Comparison of ENCODE assay signal across 8 cellular contexts in the genomic region with DNA sequence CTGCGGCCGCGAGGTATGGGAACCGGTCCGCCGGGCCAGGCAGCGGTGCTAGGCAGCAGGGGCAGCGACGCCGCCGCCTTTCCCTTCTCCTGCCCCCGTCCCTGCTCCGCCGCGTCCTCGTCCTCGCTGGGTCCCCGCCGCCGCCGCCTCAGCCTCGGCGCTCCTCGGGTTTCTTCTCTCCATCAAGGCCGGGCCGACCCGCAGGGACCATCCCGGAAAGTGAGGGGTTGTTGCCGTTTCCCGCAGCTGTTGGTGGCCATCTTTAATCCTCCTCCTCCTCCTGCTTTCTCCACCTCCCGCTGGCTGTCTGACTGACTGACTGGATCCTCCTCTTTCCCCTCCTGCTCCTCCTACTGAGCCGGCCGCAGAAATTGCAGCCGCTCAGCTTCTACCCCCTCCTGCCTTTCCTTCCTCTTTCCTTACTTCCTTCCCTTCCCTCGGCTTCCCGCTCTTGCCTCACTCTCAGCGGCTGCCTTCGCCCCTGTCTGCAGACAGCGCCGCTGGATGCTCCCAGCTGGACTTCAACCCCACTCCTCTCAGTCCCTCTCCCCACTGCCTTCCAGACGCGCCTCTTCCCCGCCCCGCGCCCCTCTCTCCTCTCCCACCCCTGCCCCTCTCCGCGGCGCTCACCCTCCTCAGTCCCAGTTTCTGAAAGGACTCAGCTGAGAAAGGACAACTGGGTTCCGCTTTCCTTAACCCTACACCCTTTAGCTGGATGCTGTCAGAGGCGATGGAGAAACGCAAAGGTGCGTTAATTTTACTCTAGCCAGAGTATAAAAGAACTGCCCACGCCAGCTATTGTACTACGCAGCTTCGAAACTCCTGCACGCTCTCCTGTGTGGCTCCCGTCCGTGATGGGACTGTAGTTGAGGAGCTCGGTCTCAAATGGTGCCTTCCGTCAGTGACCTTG. TPM values are rescaled to one million over a fixed set of nuclear protein-coding genes. Genes with fewer than 3 reads are reported as not detected.
DNase-seq lines count a peak whose midpoint lies in the region; ATAC-seq and TF ChIP-seq lines count a peak whose summit lies in the region.

A gene with protein sequence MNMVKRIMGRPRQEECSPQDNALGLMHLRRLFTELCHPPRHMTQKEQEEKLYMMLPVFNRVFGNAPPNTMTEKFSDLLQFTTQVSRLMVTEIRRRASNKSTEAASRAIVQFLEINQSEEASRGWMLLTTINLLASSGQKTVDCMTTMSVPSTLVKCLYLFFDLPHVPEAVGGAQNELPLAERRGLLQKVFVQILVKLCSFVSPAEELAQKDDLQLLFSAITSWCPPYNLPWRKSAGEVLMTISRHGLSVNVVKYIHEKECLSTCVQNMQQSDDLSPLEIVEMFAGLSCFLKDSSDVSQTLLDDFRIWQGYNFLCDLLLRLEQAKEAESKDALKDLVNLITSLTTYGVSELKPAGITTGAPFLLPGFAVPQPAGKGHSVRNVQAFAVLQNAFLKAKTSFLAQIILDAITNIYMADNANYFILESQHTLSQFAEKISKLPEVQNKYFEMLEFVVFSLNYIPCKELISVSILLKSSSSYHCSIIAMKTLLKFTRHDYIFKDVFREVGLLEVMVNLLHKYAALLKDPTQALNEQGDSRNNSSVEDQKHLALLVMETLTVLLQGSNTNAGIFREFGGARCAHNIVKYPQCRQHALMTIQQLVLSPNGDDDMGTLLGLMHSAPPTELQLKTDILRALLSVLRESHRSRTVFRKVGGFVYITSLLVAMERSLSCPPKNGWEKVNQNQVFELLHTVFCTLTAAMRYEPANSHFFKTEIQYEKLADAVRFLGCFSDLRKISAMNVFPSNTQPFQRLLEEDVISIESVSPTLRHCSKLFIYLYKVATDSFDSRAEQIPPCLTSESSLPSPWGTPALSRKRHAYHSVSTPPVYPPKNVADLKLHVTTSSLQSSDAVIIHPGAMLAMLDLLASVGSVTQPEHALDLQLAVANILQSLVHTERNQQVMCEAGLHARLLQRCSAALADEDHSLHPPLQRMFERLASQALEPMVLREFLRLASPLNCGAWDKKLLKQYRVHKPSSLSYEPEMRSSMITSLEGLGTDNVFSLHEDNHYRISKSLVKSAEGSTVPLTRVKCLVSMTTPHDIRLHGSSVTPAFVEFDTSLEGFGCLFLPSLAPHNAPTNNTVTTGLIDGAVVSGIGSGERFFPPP (N-terminal part only) (minus strand): TSS at position 309 of the 910 bp plus-strand sequence. CDS start 106,099 bp downstream, outside the sequence.

- no peak for TF ChIP-seq RAD21 in neural cell (conservative IDR thresholded peaks at IDR 0.05)

- no peaks in the 10 kb centered on the region for H3K27me3 ChIP-seq in neural cell (ENCODE audit: insufficient read depth, low read depth, low read length)

- DNase-seq in stimulated activated CD4-positive, alpha-beta T cell treated with anti-CD3 and anti-CD28 coated beads, Interleukin-1b, Interleukin-23, amount 100 ng/mL, for 48 hours = peak; percentile 10
- DNase-seq in stimulated activated CD4-positive, alpha-beta T cell treated with anti-CD3 and anti-CD28 coated beads, Interleukin-12 subunit alpha, Interleukin-12 subunit beta, amount 100 ng/mL, for 4 hours = no peak
- DNase-seq in HS-27A (ENCODE audit: low read depth) (peak; percentile 73), NCI-H748 treated with DMSO at 0.1 percent for 48 hours (lab: John Stamatoyannopoulos, UW) (peak; percentile 33), amniotic epithelial cell (ENCODE audit: low read depth) (peak; percentile 93), glutamatergic neuron (peak; percentile 81)

- H3K9me3 ChIP-seq in neural cell (ENCODE audit: low read length) = no peaks in the 10 kb centered on the region

- H3K36me3 ChIP-seq in neural cell (ENCODE audit: insufficient read depth, low read length) = no peaks in the 10 kb centered on the region

- no peak for TF ChIP-seq EP300 in neural cell (conservative IDR thresholded peaks at IDR 0.05; ENCODE audit: poor library complexity, severe bottlenecking)

- H3K9me2 ChIP-seq in neural cell (ENCODE audit: insufficient read depth, low read length) = no peaks in the 10 kb centered on the region

- peak within 1 kb of the TSS; percentile 99 for H3K27ac Mint-ChIP-seq in glutamatergic neuron (ENCODE audit: unreplicated experiment)

- TF ChIP-seq CTCF in glutamatergic neuron (IDR thresholded peaks at IDR 0.05; ENCODE audit: partially characterized antibody, unreplicated experiment) (no peak), neural cell (IDR thresholded peaks at IDR 0.05; ENCODE audit: poor library complexity, severe bottlenecking) (no peak)

- peak within 1 kb of the TSS; percentile 83 for H3K4me2 ChIP-seq in neural cell (ENCODE audit: low read length)

- H3K36me3 Mint-ChIP-seq in glutamatergic neuron (ENCODE audit: unreplicated experiment) = no peaks in the 10 kb centered on the region

- peaks cover 19% of the 10 kb centered on the region for H3K27me3 Mint-ChIP-seq in glutamatergic neuron (ENCODE audit: unreplicated experiment)

- peaks cover 9% of the 10 kb centered on the region for H3F3A ChIP-seq in neural cell (ENCODE audit: insufficient read depth, low read length, poor library complexity, severe bottlenecking)

- peaks cover 37% of the 10 kb centered on the region for H3K79me2 ChIP-seq in neural cell (replicated peaks; ENCODE audit: insufficient read depth, low read length)

- peak within 1 kb of the TSS; percentile 93 for H3K27ac ChIP-seq in neural cell (ENCODE audit: low read length)

- H2AFZ ChIP-seq in neural cell (ENCODE audit: low read depth, low read length) = peak within 1 kb of the TSS; percentile 48

- peaks cover 32% of the 10 kb centered on the region for H3K4me1 Mint-ChIP-seq in glutamatergic neuron (ENCODE audit: low read depth, unreplicated experiment)

- peaks cover 22% of the 10 kb centered on the region for H3K9me3 Mint-ChIP-seq in glutamatergic neuron (ENCODE audit: unreplicated experiment)

- peak within 1 kb of the TSS; percentile 95 for H3K9ac ChIP-seq in neural cell (ENCODE audit: low read length)

- peak within 1 kb of the TSS; percentile 93 for H3K4me3 Mint-ChIP-seq in glutamatergic neuron (ENCODE audit: unreplicated experiment)

- peak within 1 kb of the TSS; percentile 79 for H3K4me3 ChIP-seq in neural cell (ENCODE audit: low read length)

- no peak for ATAC-seq in GM21529 (IDR thresholded peaks at IDR 0.05; ENCODE audit: unreplicated experiment)

- H4K20me1 ChIP-seq in neural cell (ENCODE audit: insufficient read depth) = no peaks in the 10 kb centered on the region

TF ChIP-seq in neural cell, 6 proteins besides CTCF, POLR2A, EP300 and RAD21:
- TF ChIP-seq TAF1 (IDR thresholded peaks at IDR 0.05; ENCODE audit: low read depth) (peak; percentile 81), SMC3 (conservative IDR thresholded peaks at IDR 0.05; ENCODE audit: poor library complexity) (peak; percentile 19), MXI1 (conservative IDR thresholded peaks at IDR 0.05; ENCODE audit: poor library complexity, severe bottlenecking) (no peak), POLR2AphosphoS5 (IDR thresholded peaks at IDR 0.05) (peak; percentile 97), EZH2 (IDR thresholded peaks at IDR 0.05; ENCODE audit: borderline replicate concordance, insufficient read depth, low read length, poor library complexity, severe bottlenecking) (no peak)
- TF ChIP-seq, protein P1, sequence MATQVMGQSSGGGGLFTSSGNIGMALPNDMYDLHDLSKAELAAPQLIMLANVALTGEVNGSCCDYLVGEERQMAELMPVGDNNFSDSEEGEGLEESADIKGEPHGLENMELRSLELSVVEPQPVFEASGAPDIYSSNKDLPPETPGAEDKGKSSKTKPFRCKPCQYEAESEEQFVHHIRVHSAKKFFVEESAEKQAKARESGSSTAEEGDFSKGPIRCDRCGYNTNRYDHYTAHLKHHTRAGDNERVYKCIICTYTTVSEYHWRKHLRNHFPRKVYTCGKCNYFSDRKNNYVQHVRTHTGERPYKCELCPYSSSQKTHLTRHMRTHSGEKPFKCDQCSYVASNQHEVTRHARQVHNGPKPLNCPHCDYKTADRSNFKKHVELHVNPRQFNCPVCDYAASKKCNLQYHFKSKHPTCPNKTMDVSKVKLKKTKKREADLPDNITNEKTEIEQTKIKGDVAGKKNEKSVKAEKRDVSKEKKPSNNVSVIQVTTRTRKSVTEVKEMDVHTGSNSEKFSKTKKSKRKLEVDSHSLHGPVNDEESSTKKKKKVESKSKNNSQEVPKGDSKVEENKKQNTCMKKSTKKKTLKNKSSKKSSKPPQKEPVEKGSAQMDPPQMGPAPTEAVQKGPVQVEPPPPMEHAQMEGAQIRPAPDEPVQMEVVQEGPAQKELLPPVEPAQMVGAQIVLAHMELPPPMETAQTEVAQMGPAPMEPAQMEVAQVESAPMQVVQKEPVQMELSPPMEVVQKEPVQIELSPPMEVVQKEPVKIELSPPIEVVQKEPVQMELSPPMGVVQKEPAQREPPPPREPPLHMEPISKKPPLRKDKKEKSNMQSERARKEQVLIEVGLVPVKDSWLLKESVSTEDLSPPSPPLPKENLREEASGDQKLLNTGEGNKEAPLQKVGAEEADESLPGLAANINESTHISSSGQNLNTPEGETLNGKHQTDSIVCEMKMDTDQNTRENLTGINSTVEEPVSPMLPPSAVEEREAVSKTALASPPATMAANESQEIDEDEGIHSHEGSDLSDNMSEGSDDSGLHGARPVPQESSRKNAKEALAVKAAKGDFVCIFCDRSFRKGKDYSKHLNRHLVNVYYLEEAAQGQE (IDR thresholded peaks at IDR 0.05; ENCODE audit: borderline replicate concordance) = peak; percentile 89
TF ChIP-seq in neural cell: peak in this region for 4.

RNA-seq across cellular contexts. Expression of the gene that starts here (rescaled TPM):
- total RNA-seq in glutamatergic neuron (ENCODE audit: unreplicated experiment) = 267 TPM
- 39.8 and 40.9 TPM in 2 replicates for polyA plus RNA-seq in neural cell
- 183 and 204 TPM in 2 replicates for polyA minus RNA-seq in neural cell
